ENCODE assay signal across 8 cellular contexts in genomic region chr10:132387723-132388210, GRCh38. TPM values are rescaled to one million over a fixed set of nuclear protein-coding genes. Genes with fewer than 3 reads are reported as not detected.
DNase-seq lines count a peak whose midpoint lies in the region; ATAC-seq, FAIRE-seq and TF ChIP-seq lines count a peak whose summit lies in the region.

No MANE protein-coding gene starts in this region.

- FAIRE-seq in keratinocyte (lab: Jason Lieb, UNC): no peak

- no peak overlapping the region for H3K18ac ChIP-seq in IMR-90 (ENCODE audit: low read depth, low read length)

- H3K23ac ChIP-seq in IMR-90 (ENCODE audit: low read depth, low read length): no peak overlapping the region

- peak overlapping the region in 1 of 2 experiments; percentile 66; a peak in 1 of 4 replicates for H4K8ac ChIP-seq in IMR-90 (ENCODE audit: low read depth in 2 of 2, low read length in 2 of 2)

- no peaks in the 10 kb centered on the region for H3K36me3 ChIP-seq in IMR-90 (ENCODE audit: control insufficient read depth, insufficient read depth, low read length)
- H3K36me3 ChIP-seq in keratinocyte (ENCODE audit: control insufficient read depth in 2 of 2, extremely low read depth in 1 of 2, insufficient read depth in 2 of 2, low read length in 2 of 2): no peaks in the 10 kb centered on the region

- peak; percentile 69 for TF ChIP-seq CTCF in IMR-90 (conservative IDR thresholded peaks at IDR 0.05; ENCODE audit: low read depth, low read length)
- peak; percentile 69 for TF ChIP-seq CTCF in astrocyte of the spinal cord (IDR thresholded peaks at IDR 0.05; ENCODE audit: low read depth, low read length)
- peak; percentile 32 to 83 (median 78) for TF ChIP-seq CTCF in keratinocyte (optimal IDR thresholded peaks at IDR 0.05 in 1 of 3, IDR thresholded peaks at IDR 0.05 in 1 of 3, conservative IDR thresholded peaks at IDR 0.05 in 1 of 3; ENCODE audit: extremely low read depth in 1 of 3, insufficient read depth in 2 of 3, low read length in 3 of 3)

- ATAC-seq in IMR-90 (ENCODE audit: low read depth) (peak; percentile 78), GM19035 (IDR thresholded peaks at IDR 0.05; ENCODE audit: unreplicated experiment) (no peak)

- peaks cover 2% of the 10 kb centered on the region; the same call in 1 of the 2 replicates for H3K4me1 ChIP-seq in IMR-90 (ENCODE audit: control insufficient read depth, insufficient read depth, low read length)
- no peaks in the 10 kb centered on the region for H3K4me1 ChIP-seq in keratinocyte (ENCODE audit: control insufficient read depth, extremely low read depth, insufficient read depth, low read length)

- peaks cover 5% of the 10 kb centered on the region; the same call in 1 of the 2 replicates for H3K27me3 ChIP-seq in IMR-90 (ENCODE audit: control insufficient read depth, insufficient read depth, low read length)
- H3K27me3 ChIP-seq in keratinocyte (ENCODE audit: control insufficient read depth, extremely low read depth, insufficient read depth, low read length): no peaks in the 10 kb centered on the region

- no peak overlapping the region for H2BK5ac ChIP-seq in IMR-90 (ENCODE audit: low read depth, low read length, poor library complexity, severe bottlenecking)

- H3K14ac ChIP-seq in IMR-90 (replicated peaks; ENCODE audit: low read depth, low read length): no peak overlapping the region

- H4K20me1 ChIP-seq in IMR-90 (ENCODE audit: insufficient read depth, low read length): no peaks in the 10 kb centered on the region
- no peaks in the 10 kb centered on the region for H4K20me1 ChIP-seq in keratinocyte (ENCODE audit: control insufficient read depth, extremely low read depth, insufficient read depth, low read length)

- intact Hi-C loops in IMR-90 (cut with micrococcal nuclease): loop anchor here (1.0 kb wide), 1 partner anchor 66 kb away; no protein-coding TSS in a partner anchor

- H3K4me2 ChIP-seq in IMR-90 (ENCODE audit: low read depth, low read length) (peak overlapping the region; percentile 40; the same call in 1 of the 2 replicates), keratinocyte (ENCODE audit: control insufficient read depth, extremely low read depth, insufficient read depth, low read depth, low read length) (peak overlapping the region; percentile 16)

- POLR2A ChIA-PET in IMR-90 (lab: Charles Lee; ENCODE audit: unreplicated experiment): no interaction called here

- no peak overlapping the region for H2BK20ac ChIP-seq in IMR-90 (ENCODE audit: low read depth, low read length)

- CTCF ChIA-PET in IMR-90 (lab: Yijun Ruan, JAX): interaction anchor here (0.7 kb wide), 1 partner anchor 12 kb away, joined by 3 read pairs; no protein-coding TSS in a partner anchor

- no peak overlapping the region for H2BK15ac ChIP-seq in IMR-90 (ENCODE audit: low read depth, low read length)

- H3K56ac ChIP-seq in IMR-90 (ENCODE audit: extremely low read depth, insufficient read depth, low read length): no peak overlapping the region

- no peak overlapping the region for H2BK120ac ChIP-seq in IMR-90 (ENCODE audit: low read depth, low read length)

- peak overlapping the region; percentile 89 for H2AFZ ChIP-seq in IMR-90 (replicated peaks; ENCODE audit: low read length, poor library complexity)
- peak overlapping the region; percentile 36 for H2AFZ ChIP-seq in keratinocyte (ENCODE audit: control insufficient read depth, low read length)

- peak; percentile 65 for TF ChIP-seq RAD21 in IMR-90 (IDR thresholded peaks at IDR 0.05; ENCODE audit: low read length)

- H3K79me1 ChIP-seq in IMR-90 (ENCODE audit: low read depth in 1 of 2, low read length in 2 of 2): no peaks in the 10 kb centered on the region

- dilution Hi-C loops in IMR-90 (cut with HindIII; ENCODE audit: low sequenced_read_pairs, unreplicated experiment): no loop called here
- dilution Hi-C loops in keratinocyte (cut with MboI; ENCODE audit: extremely low pct_ligation_motif_present, low sequenced_read_pairs): no loop called here

- H2AK5ac ChIP-seq in IMR-90 (ENCODE audit: low read depth, low read length): no peak overlapping the region

- no peak overlapping the region; the same call in 1 of the 2 replicates for H4K5ac ChIP-seq in IMR-90 (ENCODE audit: low read depth, low read length)

- H3K79me2 ChIP-seq in keratinocyte (ENCODE audit: control insufficient read depth, insufficient read depth, low read length): no peaks in the 10 kb centered on the region

- H3K9ac ChIP-seq in IMR-90 (ENCODE audit: low read depth, low read length) (0 out of 2 replicates have a peak overlapping the region, but pooled peaks have one; percentile 2), keratinocyte (ENCODE audit: control insufficient read depth, extremely low read depth, insufficient read depth, low read length) (no peak overlapping the region)

- H2AK9ac ChIP-seq in IMR-90 (replicated peaks; ENCODE audit: low read depth, low read length, poor library complexity): peak overlapping the region; percentile 31

- peaks cover under 1% of the 10 kb centered on the region; the same call in 1 of the 2 replicates for H3K9me1 ChIP-seq in IMR-90 (ENCODE audit: insufficient read depth, low read length)
- no peaks in the 10 kb centered on the region for H3K9me1 ChIP-seq in keratinocyte (ENCODE audit: control insufficient read depth, extremely low read depth, insufficient read depth, low read length)

- H3K9me3 ChIP-seq in IMR-90 (ENCODE audit: control insufficient read depth, insufficient read depth, low read length) (no peaks in the 10 kb centered on the region; the same call in 1 of the 2 replicates), keratinocyte (ENCODE audit: control insufficient read depth, low read depth, low read length) (no peaks in the 10 kb centered on the region)

- no TSS peak for BruUV-seq in IMR-90 (replicated peaks; lab: Mats Ljungman, UMichigan)

- H3K27ac ChIP-seq in IMR-90 (ENCODE audit: insufficient read depth, low read length) (no peak overlapping the region), keratinocyte (ENCODE audit: control insufficient read depth, insufficient read depth, low read length) (no peak overlapping the region)

- H4K91ac ChIP-seq in IMR-90 (ENCODE audit: insufficient read depth, low read depth, low read length): no peak overlapping the region

- DNase-seq in NCI-H1417 (lab: John Stamatoyannopoulos, UW): peak; percentile 30 to 46 (median 35)
- no peak for DNase-seq in NCI-H1417 treated with DMSO at 0.1 percent for 48 hours (lab: John Stamatoyannopoulos, UW)
- peak; percentile 36 for DNase-seq in IMR-90
- peak; percentile 56 for DNase-seq in T1000 (lab: John Stamatoyannopoulos, UW)
- DNase-seq in astrocyte of the spinal cord (ENCODE audit: low read depth, low spot score): peak; percentile 13
- DNase-seq in keratinocyte (ENCODE audit: low read depth, low spot score): no peak
- DNase-seq in stimulated activated CD4-positive, alpha-beta T cell treated with anti-CD3 and anti-CD28 coated beads, Interleukin-4, amount 100 ng/mL, for 24 hours: peak; percentile 67

- H3K4me3 ChIP-seq in IMR-90 (ENCODE audit: insufficient read depth, low read depth, low read length) (no peak overlapping the region), astrocyte of the spinal cord (ENCODE audit: low read depth, low read length) (no peak overlapping the region), keratinocyte (ENCODE audit: control insufficient read depth in 2 of 3, extremely low read depth in 1 of 3, insufficient read depth in 2 of 3, low read depth in 1 of 3, low read length in 3 of 3) (no peak overlapping the region)

- WGBS in IMR-90 (ENCODE audit: extremely low coverage in 2 of 2, insufficient read length in 1 of 2), 2 experiments: 9% methylated on average over 9 of the region's 26 CpGs; no CpG with 5 or more reads in 1 of the 2 experiments

- in situ Hi-C loops in IMR-90 (cut with MboI; ENCODE audit: low sequenced_read_pairs) (no loop called here), astrocyte of the spinal cord (cut with HindIII; ENCODE audit: low sequenced_read_pairs) (no loop called here)

- no peak overlapping the region for H3K4ac ChIP-seq in IMR-90 (ENCODE audit: low read depth, low read length)

- TF ChIP-seq POLR2A in IMR-90 (IDR thresholded peaks at IDR 0.05; ENCODE audit: low read depth, low read length): no peak

TF ChIP-seq in IMR-90, 13 proteins besides CTCF, POLR2A, EP300 and RAD21 (continues in another document):
- TF ChIP-seq SMC3 (IDR thresholded peaks at IDR 0.05; ENCODE audit: low read depth, low read length): peak; percentile 55
- TF ChIP-seq CHD1 (IDR thresholded peaks at IDR 0.05; ENCODE audit: low read depth, low read length): no peak
- TF ChIP-seq BHLHE40 (IDR thresholded peaks at IDR 0.05; ENCODE audit: low read depth, low read length): peak; percentile 64
- TF ChIP-seq MAFK (IDR thresholded peaks at IDR 0.05; ENCODE audit: low read depth, low read length): no peak
- TF ChIP-seq MAZ (IDR thresholded peaks at IDR 0.05; ENCODE audit: borderline replicate concordance, low read depth, low read length): peak; percentile 86; the same call in 1 of the 2 replicates
- TF ChIP-seq MXI1 (IDR thresholded peaks at IDR 0.05; ENCODE audit: borderline replicate concordance, low read depth, low read length): no peak

RNA-seq across cellular contexts. Expression of gene PWWP2B, which starts 9.2 kb away (rescaled TPM):
- total RNA-seq in IMR-90 (2012; rRNA removed): 1.9 and 2.2 TPM in 2 replicates
- 1.7 and 2.1 TPM in 2 replicates for polyA plus RNA-seq in IMR-90 (2012; rRNA removed)
- 2.2 and 3.6 TPM in 2 replicates for polyA plus RNA-seq in IMR-90 (2012; cell fraction: cytosol; rRNA removed)
- 1.8 and 4.6 TPM in 2 replicates for polyA plus RNA-seq in IMR-90 (2012; cell fraction: nucleus; rRNA removed; ENCODE audit: low replicate concordance)
- polyA plus RNA-seq in keratinocyte: 3.1 to 6.5 TPM (median 3.8 TPM) in 3 replicates
- 4.3 TPM for polyA plus RNA-seq in keratinocyte (2011; ENCODE audit: low read depth)
- polyA plus RNA-seq in keratinocyte (2011; cell fraction: cytosol; rRNA removed): 2.2 and 5.8 TPM in 2 replicates
- 6.3 and 9.1 TPM in 2 replicates for polyA plus RNA-seq in keratinocyte (2011; cell fraction: nucleus; rRNA removed)
- 8.8 and 10.9 TPM in 2 replicates for polyA plus RNA-seq in keratinocyte (2012; ENCODE audit: low replicate concordance)
- 1.8 to 2.5 TPM (median 2.1 TPM) in 3 replicates for polyA minus RNA-seq in keratinocyte
- 20.3 TPM for polyA minus RNA-seq in keratinocyte (2011; cell fraction: cytosol; rRNA and poly(A)+ RNA removed)
- 7.9 and 10.7 TPM in 2 replicates for polyA minus RNA-seq in keratinocyte (2011; cell fraction: nucleus; rRNA and poly(A)+ RNA removed)

RNA-seq across cellular contexts. Expression of gene LRRC27, which starts 55.8 kb away (rescaled TPM):
- total RNA-seq in IMR-90 (2012; rRNA removed): 3.6 and 3.8 TPM in 2 replicates
- polyA plus RNA-seq in IMR-90 (2012; rRNA removed) (5.0 and 5.3 TPM in 2 replicates), keratinocyte (3.0 to 3.5 TPM (median 3.1 TPM) in 3 replicates)
- 2.7 and 5.5 TPM in 2 replicates for polyA plus RNA-seq in IMR-90 (2012; cell fraction: cytosol; rRNA removed)
- polyA plus RNA-seq in IMR-90 (2012; cell fraction: nucleus; rRNA removed; ENCODE audit: low replicate concordance): 30.8 and 31.9 TPM in 2 replicates
- 8.3 TPM for polyA plus RNA-seq in keratinocyte (2011; ENCODE audit: low read depth)
- 1.8 and 2.9 TPM in 2 replicates for polyA plus RNA-seq in keratinocyte (2011; cell fraction: cytosol; rRNA removed)
- 9.2 and 15.3 TPM in 2 replicates for polyA plus RNA-seq in keratinocyte (2011; cell fraction: nucleus; rRNA removed)
- polyA plus RNA-seq in keratinocyte (2012; ENCODE audit: low replicate concordance): 2.6 and 3.9 TPM in 2 replicates
- polyA minus RNA-seq in keratinocyte: 1.7 to 4.3 TPM (median 2.1 TPM) in 3 replicates
- polyA minus RNA-seq in keratinocyte (2011; cell fraction: cytosol; rRNA and poly(A)+ RNA removed): 1.3 TPM
- polyA minus RNA-seq in keratinocyte (2011; cell fraction: nucleus; rRNA and poly(A)+ RNA removed): 2.7 and 4.6 TPM in 2 replicates

Comparison
In these comparisons a context has a peak if more than half of its experiments do, and no peak if none do; other contexts are left out.
1. DNase-seq: peak in NCI-H1417 (3 of 3), IMR-90 (single experiment), T1000 (single experiment), astrocyte of the spinal cord (single experiment) and stimulated activated CD4-positive, alpha-beta T cell treated with anti-CD3 and anti-CD28 coated beads, Interleukin-4, amount 100 ng/mL, for 24 hours (single experiment); none in NCI-H1417 treated with DMSO at 0.1 percent for 48 hours (single experiment) and keratinocyte (single experiment).
2. Peak in every context shown above with its lines, with median percentiles within 50 percentile points of each other: CTCF ChIP-seq.